Comparison of ENCODE assay signal across 11 cellular contexts in the genomic region with DNA sequence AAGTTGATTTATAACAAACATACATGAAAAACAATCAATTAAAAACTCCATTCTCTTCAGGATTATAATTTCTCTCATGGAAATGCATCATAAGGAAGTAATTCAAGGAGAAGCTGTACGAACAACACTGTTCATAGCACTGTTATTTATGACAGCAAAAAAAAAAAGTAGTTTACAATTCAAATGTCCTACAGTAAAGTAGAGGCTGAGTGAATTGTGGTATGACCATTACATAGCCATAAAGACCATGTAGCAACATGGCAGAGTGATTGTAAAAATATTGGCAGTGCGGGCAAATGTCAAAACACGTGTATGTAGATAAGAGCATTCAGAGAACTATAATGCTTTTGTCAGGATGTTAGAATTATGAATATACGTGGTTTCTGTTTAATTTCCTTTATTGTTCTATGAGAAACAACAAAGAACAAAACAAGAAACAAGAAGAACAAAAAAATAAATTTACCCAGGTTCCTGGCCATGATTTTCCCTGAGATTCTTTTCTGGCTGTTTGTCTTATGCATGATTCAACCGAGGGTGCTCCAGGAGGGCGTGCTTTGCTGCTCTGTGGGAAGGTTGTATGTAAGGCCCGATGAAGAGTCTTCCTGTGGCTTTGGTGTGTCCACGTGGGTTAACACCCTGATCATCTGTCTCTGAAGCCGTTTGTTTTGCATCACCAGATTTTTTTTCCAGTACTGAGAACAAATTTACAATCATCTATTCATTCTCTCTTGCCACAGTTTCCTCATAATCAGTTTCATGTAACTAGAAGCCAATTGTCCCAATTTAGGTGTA. TPM values are rescaled to one million over a fixed set of nuclear protein-coding genes. Genes with fewer than 3 reads are reported as not detected.
A peak's percentile ranks its signal among the peaks of the same experiment; 100 is the strongest.
DNase-seq lines count a peak whose midpoint lies in the region; ATAC-seq, FAIRE-seq and TF ChIP-seq lines count a peak whose summit lies in the region.
"Had no signal": no experiment of that assay in that cellular context is flagged by ENCODE, and none has a peak within 500 bp of the region (broad histone marks: within the 10 kb centered on the region; RNA-seq: fewer than 3 reads in every experiment).

No MANE protein-coding gene starts in this region.

- H3K27ac Mint-ChIP-seq in central memory CD8-positive, alpha-beta T cell (ENCODE audit: low read depth), result peak overlapping the region; percentile 47
- peak overlapping the region; percentile 3 to 82 for H3K27ac Mint-ChIP-seq in natural killer cell treated with Interleukin-12 subunit alpha and Interleukin-12 subunit beta and Interleukin-15 and Interleukin-18, amount 100 ng/mL, for 72 hours

- peak overlapping the region; percentile 54 for H3K4me3 Mint-ChIP-seq in central memory CD8-positive, alpha-beta T cell
- H3K4me3 Mint-ChIP-seq in natural killer cell treated with Interleukin-12 subunit alpha and Interleukin-12 subunit beta and Interleukin-15 and Interleukin-18, amount 100 ng/mL, for 72 hours, result peak overlapping the region; percentile 47

- in situ Hi-C loops in SK-MEL-5 (cut with HindIII; ENCODE audit: low pct_unique_long_range_greater_than_20kb, low sequenced_read_pairs), result no loop called here

- peak; percentile 35 for DNase-seq in activated CD4-positive, alpha-beta T cell treated with anti-CD3 and anti-CD28 coated beads for 48 hours
- no peak for DNase-seq in activated CD4-positive, alpha-beta T cell treated with anti-CD3 and anti-CD28 coated beads for 1 hour
- DNase-seq in SK-MEL-5 (ENCODE audit: low read depth, low spot score) (peak; percentile 72), D721Med (ENCODE audit: insufficient read length, low spot score) (no peak)
- peak in 1 of 2 donors; percentile 42 for DNase-seq in central memory CD8-positive, alpha-beta T cell (ENCODE audit: low spot score in 2 of 2)
- DNase-seq in natural killer cell treated with Interleukin-12 subunit alpha and Interleukin-12 subunit beta and Interleukin-15 and Interleukin-18, amount 100 ng/mL, for 72 hours (ENCODE audit: low spot score), result peak; percentile 64
- DNase-seq: lower lobe of right lung, NCI-H345 had no signal

- no peaks in the 10 kb centered on the region for H3K27me3 Mint-ChIP-seq in central memory CD8-positive, alpha-beta T cell
- H3K27me3 Mint-ChIP-seq in natural killer cell treated with Interleukin-12 subunit alpha and Interleukin-12 subunit beta and Interleukin-15 and Interleukin-18, amount 100 ng/mL, for 72 hours, result peaks cover 10 to 16% of the 10 kb centered on the region in 2 donors

- FAIRE-seq in D721Med (lab: Jason Lieb, UNC), result no peak

- H3K4me1 Mint-ChIP-seq in central memory CD8-positive, alpha-beta T cell, result peaks cover 55% of the 10 kb centered on the region
- H3K4me1 Mint-ChIP-seq in natural killer cell treated with Interleukin-12 subunit alpha and Interleukin-12 subunit beta and Interleukin-15 and Interleukin-18, amount 100 ng/mL, for 72 hours (ENCODE audit: low read depth in 2 of 2), result peaks cover 16% of the 10 kb centered on the region in 2 donors

- peaks cover 4% of the 10 kb centered on the region for H3K36me3 Mint-ChIP-seq in central memory CD8-positive, alpha-beta T cell (ENCODE audit: insufficient read depth)
- no peaks in the 10 kb centered on the region for H3K36me3 Mint-ChIP-seq in natural killer cell treated with Interleukin-12 subunit alpha and Interleukin-12 subunit beta and Interleukin-15 and Interleukin-18, amount 100 ng/mL, for 72 hours

- TF ChIP-seq CTCF in D721Med (IDR thresholded peaks at IDR 0.05; ENCODE audit: insufficient read depth, missing control alignments), result no peak

- peak; percentile 99 for ATAC-seq in central memory CD8-positive, alpha-beta T cell (replicated peaks; ENCODE audit: extremely low read depth, poor library complexity, severe bottlenecking)
- peak; percentile 90 to 96 for ATAC-seq in natural killer cell treated with Interleukin-12 subunit alpha and Interleukin-12 subunit beta and Interleukin-15 and Interleukin-18, amount 100 ng/mL, for 72 hours
- ATAC-seq in HG03520 (IDR thresholded peaks at IDR 0.05; ENCODE audit: unreplicated experiment), result no peak
- ATAC-seq in GM18868 (IDR thresholded peaks at IDR 0.05; ENCODE audit: unreplicated experiment), result no peak

- H3K9me3 Mint-ChIP-seq in central memory CD8-positive, alpha-beta T cell, result no peaks in the 10 kb centered on the region
- no peaks in the 10 kb centered on the region for H3K9me3 Mint-ChIP-seq in natural killer cell treated with Interleukin-12 subunit alpha and Interleukin-12 subunit beta and Interleukin-15 and Interleukin-18, amount 100 ng/mL, for 72 hours

RNA-seq across cellular contexts. Expression of gene GCNT4, which starts 28.8 kb away (rescaled TPM):
- 0.75 and 1.1 TPM in 2 replicates for total RNA-seq in SK-MEL-5 (2014; rRNA removed; shearing (Covaris generic))
- 0.12 and 0.29 TPM in 2 replicates for polyA plus RNA-seq in SK-MEL-5 (2015; cell fraction: cytosol; rRNA removed)
- polyA plus RNA-seq in SK-MEL-5 (2015; cell fraction: nucleus; rRNA removed), result 1.2 TPM in 2 replicates
- under 1 TPM; 0.42 to 0.57 TPM for total RNA-seq in natural killer cell treated with Interleukin-12 subunit alpha and Interleukin-12 subunit beta and Interleukin-15 and Interleukin-18, amount 100 ng/mL, for 72 hours
- total RNA-seq: HT-29 had no signal

Comparison
In these comparisons a context has a peak if more than half of its experiments do, and no peak if none do; other contexts are left out.
1. DNase-seq: peak in activated CD4-positive, alpha-beta T cell treated with anti-CD3 and anti-CD28 coated beads for 48 hours (single experiment), SK-MEL-5 (single experiment) and natural killer cell treated with Interleukin-12 subunit alpha and Interleukin-12 subunit beta and Interleukin-15 and Interleukin-18, amount 100 ng/mL, for 72 hours (single experiment); none in activated CD4-positive, alpha-beta T cell treated with anti-CD3 and anti-CD28 coated beads for 1 hour (single experiment) and D721Med (single experiment).
2. ATAC-seq: peak in central memory CD8-positive, alpha-beta T cell (single experiment) and natural killer cell treated with Interleukin-12 subunit alpha and Interleukin-12 subunit beta and Interleukin-15 and Interleukin-18, amount 100 ng/mL, for 72 hours (2 of 2); none in HG03520 (single experiment) and GM18868 (single experiment).